ENCODE assay signal across 16 cellular contexts in genomic region chr10:48697821-48698764, GRCh38. TPM values are rescaled to one million over a fixed set of nuclear protein-coding genes. Genes with fewer than 3 reads are reported as not detected.
DNase-seq lines count a peak whose midpoint lies in the region; ATAC-seq and TF ChIP-seq lines count a peak whose summit lies in the region.
"Had no signal": no experiment of that assay in that cellular context is flagged by ENCODE, and none has a peak within 500 bp of the region (broad histone marks: within the 10 kb centered on the region; RNA-seq: fewer than 3 reads in every experiment).

No MANE protein-coding gene starts in this region.

- 92 to 96% methylated on average over 18 to 19 of the region's 19 CpGs for WGBS in endodermal cell (ENCODE audit: insufficient coverage in 1 of 2, insufficient read length in 1 of 2), 2 experiments

- no peaks in the 10 kb centered on the region for H3F3A ChIP-seq in DOHH2 (ENCODE audit: control insufficient read depth, insufficient read depth)
- no peaks in the 10 kb centered on the region for H3F3A ChIP-seq in neural progenitor cell (ENCODE audit: low read depth)

- H3K27ac ChIP-seq in DOHH2 (ENCODE audit: low read depth, low read length) (no peak overlapping the region), endodermal cell (ENCODE audit: low read depth, low read length) (no peak overlapping the region), neural progenitor cell (no peak overlapping the region)
- H3K27ac ChIP-seq: A549, SJSA1 had no signal

- H4K20me1 ChIP-seq in DOHH2 (ENCODE audit: control insufficient read depth, insufficient read depth, low read depth, low read length) (peaks cover 22% of the 10 kb centered on the region), neural progenitor cell (ENCODE audit: low read depth) (no peaks in the 10 kb centered on the region)

- no peak overlapping the region for H3K4me3 Mint-ChIP-seq in endodermal cell
- no peak overlapping the region for H3K4me3 Mint-ChIP-seq in neural progenitor cell

- no peak overlapping the region for H3K4me3 ChIP-seq in DOHH2 (ENCODE audit: low read length)
- H3K4me3 ChIP-seq in GM12875 (ENCODE audit: low read depth, low read length) = no peak overlapping the region
- no peak overlapping the region for H3K4me3 ChIP-seq in endodermal cell (ENCODE audit: low read length)
- no peak overlapping the region for H3K4me3 ChIP-seq in neural progenitor cell
- H3K4me3 ChIP-seq: A549, HAP-1, SJSA1 had no signal

- H3K9me3 ChIP-seq in DOHH2 (ENCODE audit: control insufficient read depth, insufficient read depth, low read length) = no peaks in the 10 kb centered on the region
- no peaks in the 10 kb centered on the region for H3K9me3 ChIP-seq in endodermal cell (ENCODE audit: control insufficient read depth, low read length)
- no peaks in the 10 kb centered on the region for H3K9me3 ChIP-seq in neural progenitor cell (ENCODE audit: low read depth)
- H3K9me3 ChIP-seq: A549, Caco-2, HAP-1, SJSA1 had no signal

- peaks cover 99% of the 10 kb centered on the region for H3K79me2 ChIP-seq in DOHH2 (ENCODE audit: control insufficient read depth, low read length)
- no peaks in the 10 kb centered on the region for H3K79me2 ChIP-seq in neural progenitor cell (ENCODE audit: low read depth)

- H3K9ac ChIP-seq in endodermal cell (ENCODE audit: extremely low read depth, low read length, poor library complexity, severe bottlenecking) (no peak overlapping the region), neural progenitor cell (no peak overlapping the region)

- H3K4me1 ChIP-seq in DOHH2 (ENCODE audit: control insufficient read depth, low read length) (peaks cover 37% of the 10 kb centered on the region), endodermal cell (ENCODE audit: control insufficient read depth, insufficient read depth, low read length) (no peaks in the 10 kb centered on the region), neural progenitor cell (no peaks in the 10 kb centered on the region)
- H3K4me1 ChIP-seq: A549, Caco-2, HAP-1, SJSA1 had no signal

- H3K9me3 Mint-ChIP-seq in endodermal cell = no peaks in the 10 kb centered on the region
- H3K9me3 Mint-ChIP-seq in neural progenitor cell = no peaks in the 10 kb centered on the region

- TF ChIP-seq CTCF in DOHH2 (IDR thresholded peaks at IDR 0.05; ENCODE audit: low read depth, low read length, poor library complexity, severe bottlenecking) (peak; percentile 14), GM12875 (IDR thresholded peaks at IDR 0.05; ENCODE audit: borderline replicate concordance, insufficient read depth, low read depth, low read length) (peak; percentile 24; the same call in 1 of the 2 replicates), endodermal cell (conservative IDR thresholded peaks at IDR 0.05) (no peak), neural progenitor cell (IDR thresholded peaks at IDR 0.05) (no peak)

- no peak overlapping the region for H2AFZ ChIP-seq in neural progenitor cell (replicated peaks)

- DNase-seq in endodermal cell (peak; percentile 20), neural progenitor cell (ENCODE audit: low spot score) (no peak), glomerular visceral epithelial cell (ENCODE audit: extremely low spot score) (no peak), globus pallidus (ENCODE audit: low spot score) (no peak), sciatic nerve (ENCODE audit: low spot score) (no peak)
- DNase-seq: Caco-2, NCI-H1930, NCI-H2171 treated with DMSO at 0.1 percent for 48 hours, NCI-H510A treated with DMSO at 0.1 percent for 48 hours, RPMI8226 had no signal

- H3K27me3 Mint-ChIP-seq in endodermal cell (ENCODE audit: insufficient read depth) = peaks cover 7% of the 10 kb centered on the region
- peaks cover 10% of the 10 kb centered on the region for H3K27me3 Mint-ChIP-seq in neural progenitor cell (ENCODE audit: insufficient read depth, low read depth)

- H3K27ac Mint-ChIP-seq in endodermal cell (no peak overlapping the region), neural progenitor cell (peak overlapping the region; percentile 60)

- H3K36me3 Mint-ChIP-seq in endodermal cell (ENCODE audit: low read depth) (no peaks in the 10 kb centered on the region), neural progenitor cell (no peaks in the 10 kb centered on the region)

- H3K27me3 ChIP-seq in DOHH2 (ENCODE audit: control insufficient read depth, low read length) (no peaks in the 10 kb centered on the region), endodermal cell (ENCODE audit: control insufficient read depth, insufficient read depth, low read length, poor library complexity, severe bottlenecking) (no peaks in the 10 kb centered on the region), neural progenitor cell (no peaks in the 10 kb centered on the region)

- intact Hi-C loops in sciatic nerve (cut with DNase I) = no loop called here

- ATAC-seq in sciatic nerve = no peak
- ATAC-seq: A549 had no signal

- H3K4me1 Mint-ChIP-seq in endodermal cell (no peaks in the 10 kb centered on the region), neural progenitor cell (no peaks in the 10 kb centered on the region)

- H3K36me3 ChIP-seq in DOHH2 (ENCODE audit: control insufficient read depth, low read length) (peaks cover 66% of the 10 kb centered on the region), endodermal cell (ENCODE audit: control insufficient read depth, insufficient read depth, low read length) (no peaks in the 10 kb centered on the region), neural progenitor cell (no peaks in the 10 kb centered on the region)
- H3K36me3 ChIP-seq: HAP-1, SJSA1 had no signal

- H3K4me2 ChIP-seq in DOHH2 (ENCODE audit: low read length) (no peak overlapping the region), neural progenitor cell (no peak overlapping the region)
- H3K4me2 ChIP-seq: A549 had no signal

- H3K9me2 ChIP-seq in DOHH2 (replicated peaks; ENCODE audit: control insufficient read depth, low read length) = no peaks in the 10 kb centered on the region

RNA-seq across cellular contexts. Expression of gene WDFY4, which starts 13.4 kb away (rescaled TPM):
- total RNA-seq in endodermal cell (not detected), neural progenitor cell (ENCODE audit: low replicate concordance) (not detected in 2 replicates), sciatic nerve (8.6 TPM)
- 0.04 TPM for polyA plus RNA-seq in endodermal cell (2013, experiment 1 of 2)
- not detected for polyA plus RNA-seq in endodermal cell (2013, experiment 2 of 2)
- total RNA-seq: Caco-2, LHCN-M2 had no signal
- polyA plus RNA-seq: A549 had no signal

Comparison
In these comparisons a context has a peak if more than half of its experiments do, and no peak if none do; other contexts are left out.
1. CTCF ChIP-seq: peak in DOHH2 (single experiment) and GM12875 (single experiment); none in endodermal cell (single experiment) and neural progenitor cell (single experiment).